24 cellular contexts compared by ENCODE assay signal in the genomic region with DNA sequence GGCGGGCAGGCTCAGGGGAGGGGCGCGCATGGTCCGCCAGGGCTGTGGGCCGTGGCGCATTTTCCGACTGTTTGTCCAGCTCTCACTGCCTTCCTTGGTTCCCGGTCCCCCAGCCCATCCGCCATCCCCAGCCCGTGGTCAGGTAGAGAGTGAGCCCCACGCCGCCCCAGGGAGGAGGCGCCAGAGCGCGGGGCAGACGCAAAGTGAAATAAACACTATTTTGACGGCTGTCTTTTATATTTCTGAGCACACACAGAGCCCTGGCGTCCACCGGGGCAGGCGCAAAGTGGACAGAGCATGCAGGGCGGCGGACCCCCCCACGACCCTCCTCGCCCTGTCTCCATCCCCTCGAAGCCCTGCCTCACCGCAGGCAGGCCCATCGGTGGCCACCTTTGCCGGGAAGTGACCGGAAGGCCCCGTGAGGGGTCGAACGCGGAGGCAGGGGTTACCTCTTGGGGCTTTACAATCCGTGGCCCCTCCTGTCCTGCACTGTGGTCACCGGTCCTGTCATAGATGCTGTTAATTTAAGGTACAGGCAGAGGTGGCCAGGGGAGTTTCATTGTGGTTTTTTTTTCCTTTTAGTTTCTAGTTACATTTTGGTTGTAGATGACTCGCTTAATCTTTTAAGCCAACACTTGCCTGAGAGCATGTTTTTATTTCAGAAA. TPM values are rescaled to one million over a fixed set of nuclear protein-coding genes. Genes with fewer than 3 reads are reported as not detected.
"Had no signal": no experiment of that assay in that cellular context is flagged by ENCODE, and none has a peak within 500 bp of the region (broad histone marks: within the 10 kb centered on the region; RNA-seq: fewer than 3 reads in every experiment).

No MANE protein-coding gene starts in this region.

- H3K27me3 Mint-ChIP-seq: activated naive CD4-positive, alpha-beta T cell treated with anti-CD3 and anti-CD28 coated beads, Interleukin-2, amount 50 U/mL, for 24 hours; T-cell had no signal

- H3K27ac ChIP-seq: adrenal gland, esophagus squamous epithelium, lower lobe of right lung, pancreas, transverse colon, VCaP had no signal

- DNase-seq: activated CD4-positive, alpha-beta memory T cell treated with anti-CD3 and anti-CD28 coated beads, Interleukin-2, amount 10 ng/mL, durations not matched to agents 7 days and 5 days; activated effector memory CD4-positive, alpha-beta T cell treated with Interleukin-2 at 50 U/mL for 16 hours; activated T-cell treated with anti-CD3 and anti-CD28 coated beads, Interleukin-2, amount 50 U/mL, for 4 hours; adrenal gland; caudate nucleus; cortex of kidney; effector CD8-positive, alpha-beta T cell; esophagus squamous epithelium; foreskin fibroblast; immature natural killer cell; lower lobe of right lung; midbrain; stimulated activated CD4-positive, alpha-beta T cell treated with anti-CD3 and anti-CD28 coated beads, Interleukin-15, amount 100 ng/mL, for 24 hours; stimulated activated CD4-positive, alpha-beta T cell treated with anti-CD3 and anti-CD28 coated beads, Interleukin-4, amount 100 ng/mL, for 1 hour; stimulated activated naive CD4-positive, alpha-beta T cell; T-cell; T-helper 9 cell; transverse colon had no signal

- H3K4me3 ChIP-seq: adrenal gland, lower lobe of right lung, pancreas, transverse colon had no signal

- H3K4me3 Mint-ChIP-seq: activated CD4-positive, alpha-beta memory T cell treated with anti-CD3 and anti-CD28 coated beads, Interleukin-2, amount 10 ng/mL, durations not matched to agents 7 days and 5 days; activated naive CD4-positive, alpha-beta T cell treated with anti-CD3 and anti-CD28 coated beads, Interleukin-2, amount 50 U/mL, for 24 hours; activated T-cell treated with anti-CD3 and anti-CD28 coated beads, Interleukin-2, amount 50 U/mL, for 4 hours; immature natural killer cell; neural crest cell; T-cell had no signal

- H3K4me1 Mint-ChIP-seq: activated CD4-positive, alpha-beta memory T cell treated with anti-CD3 and anti-CD28 coated beads, Interleukin-2, amount 10 ng/mL, durations not matched to agents 7 days and 5 days; activated naive CD4-positive, alpha-beta T cell treated with anti-CD3 and anti-CD28 coated beads, Interleukin-2, amount 50 U/mL, for 24 hours; immature natural killer cell; neural crest cell; T-cell had no signal

- H3K36me3 ChIP-seq: adrenal gland, esophagus squamous epithelium, lower lobe of right lung, pancreas, transverse colon had no signal

- H3K9me3 ChIP-seq: adrenal gland, esophagus squamous epithelium, lower lobe of right lung, pancreas, transverse colon had no signal

- H3K36me3 Mint-ChIP-seq: activated naive CD4-positive, alpha-beta T cell treated with anti-CD3 and anti-CD28 coated beads, Interleukin-2, amount 50 U/mL, for 24 hours; immature natural killer cell; T-cell had no signal

- H3K9me3 Mint-ChIP-seq: activated CD4-positive, alpha-beta memory T cell treated with anti-CD3 and anti-CD28 coated beads, Interleukin-2, amount 10 ng/mL, durations not matched to agents 7 days and 5 days; activated naive CD4-positive, alpha-beta T cell treated with anti-CD3 and anti-CD28 coated beads, Interleukin-2, amount 50 U/mL, for 24 hours; activated T-cell treated with anti-CD3 and anti-CD28 coated beads, Interleukin-2, amount 50 U/mL, for 4 hours; immature natural killer cell; neural crest cell; T-cell had no signal

- H3K27me3 ChIP-seq: pancreas had no signal

- ATAC-seq: activated T-cell treated with anti-CD3 and anti-CD28 coated beads, Interleukin-2, amount 50 U/mL, for 4 hours; lower lobe of right lung; T-cell had no signal

- H3K27ac Mint-ChIP-seq: activated CD4-positive, alpha-beta memory T cell treated with anti-CD3 and anti-CD28 coated beads, Interleukin-2, amount 10 ng/mL, durations not matched to agents 7 days and 5 days; activated naive CD4-positive, alpha-beta T cell treated with anti-CD3 and anti-CD28 coated beads, Interleukin-2, amount 50 U/mL, for 24 hours; immature natural killer cell; T-cell had no signal

- H3K4me1 ChIP-seq: lower lobe of right lung, pancreas had no signal

RNA-seq across cellular contexts. Expression of gene COMP, which starts 13.2 kb away (rescaled TPM):
- total RNA-seq: activated CD4-positive, alpha-beta memory T cell treated with anti-CD3 and anti-CD28 coated beads, Interleukin-2, amount 10 ng/mL, durations not matched to agents 7 days and 5 days; activated T-cell treated with anti-CD3 and anti-CD28 coated beads, Interleukin-2, amount 50 U/mL, for 4 hours; endothelial cell of umbilical vein; myocyte; neural crest cell; T-cell had no signal
- polyA plus RNA-seq: endothelial cell of umbilical vein, immature natural killer cell had no signal
